Comparison of ENCODE assay signal across 10 cellular contexts in genomic region chr19:39934584-39935233, GRCh38. TPM values are rescaled to one million over a fixed set of nuclear protein-coding genes. Genes with fewer than 3 reads are reported as not detected.
DNase-seq lines count a peak whose midpoint lies in the region; ATAC-seq and TF ChIP-seq lines count a peak whose summit lies in the region.
"Had no signal": no experiment of that assay in that cellular context is flagged by ENCODE, and none has a peak within 500 bp of the region (broad histone marks: within the 10 kb centered on the region; RNA-seq: fewer than 3 reads in every experiment).

TSS of gene FCGBP (minus strand) at chr19:39934634.

- intact Hi-C loops in activated T-helper 1 cell treated with anti-CD3 and anti-CD28 coated beads, Interleukin-12 subunit alpha, Interleukin-12 subunit beta, Interleukin-2, Interleukin-4 antibody, amounts not matched to agents 30 ng/mL and 10 ng/mL and 1 ng/mL, durations not matched to agents 14 hours and 24 hours and 36 hours (cut with micrococcal nuclease): no loop called here
- intact Hi-C loops in lower lobe of right lung (cut with DNase I): no loop called here

- CTCF ChIA-PET in activated CD4-positive, alpha-beta T cell treated with anti-CD3 and anti-CD28 coated beads, Interleukin-2, amount 10 ng/mL, durations not matched to agents 7 days and 5 days (lab: Charles Lee): interaction anchor here (1.1 to 2.5 kb wide), 2 partner anchors 8 to 36 kb away, joined by 3 to 9 read pairs; partner anchors contain the start of gene PSMC4

- H3K27me3 ChIP-seq in lower lobe of right lung (ENCODE audit: low read depth) (peaks cover 17% of the 10 kb centered on the region), thoracic aorta (replicated peaks; ENCODE audit: insufficient read depth) (no peaks in the 10 kb centered on the region)

- H3K27me3 Mint-ChIP-seq in activated CD4-positive, alpha-beta T cell treated with anti-CD3 and anti-CD28 coated beads, Interleukin-2, amount 10 ng/mL, durations not matched to agents 7 days and 5 days: no peaks in the 10 kb centered on the region
- H3K27me3 Mint-ChIP-seq in activated T-helper 1 cell treated with anti-CD3 and anti-CD28 coated beads, Interleukin-12 subunit alpha, Interleukin-12 subunit beta, Interleukin-2, Interleukin-4 antibody, amounts not matched to agents 30 ng/mL and 10 ng/mL and 1 ng/mL, durations not matched to agents 14 hours and 24 hours and 36 hours (ENCODE audit: insufficient read depth): peaks cover 2% of the 10 kb centered on the region

- POLR2A ChIA-PET in activated CD4-positive, alpha-beta T cell treated with anti-CD3 and anti-CD28 coated beads, Interleukin-2, amount 10 ng/mL, durations not matched to agents 7 days and 5 days (lab: Charles Lee): no interaction called here

- no peaks in the 10 kb centered on the region for H3K36me3 ChIP-seq in lower lobe of right lung
- H3K36me3 ChIP-seq in thoracic aorta: no peaks in the 10 kb centered on the region

- peaks cover 9% of the 10 kb centered on the region for H3K36me3 Mint-ChIP-seq in activated CD4-positive, alpha-beta T cell treated with anti-CD3 and anti-CD28 coated beads, Interleukin-2, amount 10 ng/mL, durations not matched to agents 7 days and 5 days (ENCODE audit: low read depth)
- peaks cover 1% of the 10 kb centered on the region for H3K36me3 Mint-ChIP-seq in activated T-helper 1 cell treated with anti-CD3 and anti-CD28 coated beads, Interleukin-12 subunit alpha, Interleukin-12 subunit beta, Interleukin-2, Interleukin-4 antibody, amounts not matched to agents 30 ng/mL and 10 ng/mL and 1 ng/mL, durations not matched to agents 14 hours and 24 hours and 36 hours (ENCODE audit: low read depth)

- peak in 1 of 2 donors; percentile 13 for ATAC-seq in lower lobe of right lung
- no peak for ATAC-seq in thoracic aorta (ENCODE audit: insufficient number of reproducible peaks, low FRiP score, low read depth)

- H3K4me1 Mint-ChIP-seq in activated CD4-positive, alpha-beta T cell treated with anti-CD3 and anti-CD28 coated beads, Interleukin-2, amount 10 ng/mL, durations not matched to agents 7 days and 5 days: peaks cover 50% of the 10 kb centered on the region
- H3K4me1 Mint-ChIP-seq in activated T-helper 1 cell treated with anti-CD3 and anti-CD28 coated beads, Interleukin-12 subunit alpha, Interleukin-12 subunit beta, Interleukin-2, Interleukin-4 antibody, amounts not matched to agents 30 ng/mL and 10 ng/mL and 1 ng/mL, durations not matched to agents 14 hours and 24 hours and 36 hours (ENCODE audit: low read depth): peaks cover 49% of the 10 kb centered on the region

- no peak for DNase-seq in activated CD4-positive, alpha-beta T cell treated with anti-CD3 and anti-CD28 coated beads, Interleukin-2, amount 10 ng/mL, durations not matched to agents 7 days and 5 days
- DNase-seq in activated CD4-positive, alpha-beta T cell treated with anti-CD3 and anti-CD28 coated beads, Interleukin-2, amount 50 U/mL, for 4 hours: no peak
- no peak for DNase-seq in activated T-helper 1 cell treated with anti-CD3 and anti-CD28 coated beads, Interleukin-12 subunit alpha, Interleukin-12 subunit beta, Interleukin-2, Interleukin-4 antibody, amounts not matched to agents 30 ng/mL and 10 ng/mL and 1 ng/mL, durations not matched to agents 14 hours and 24 hours and 36 hours (ENCODE audit: low spot score)
- no peak for DNase-seq in lower lobe of right lung
- no peak for DNase-seq in thoracic aorta (ENCODE audit: low spot score)
- no peak for DNase-seq in effector CD4-positive, alpha-beta T cell
- DNase-seq in SKM-1 (lab: John Stamatoyannopoulos, UW; ENCODE audit: unreplicated experiment): no peak
- DNase-seq in NCI-H2107 (lab: John Stamatoyannopoulos, UW): no peak
- DNase-seq: NCI-H510A had no signal

- TF ChIP-seq CTCF in lower lobe of right lung (IDR thresholded peaks at IDR 0.05) (no peak), thoracic aorta (IDR thresholded peaks at IDR 0.05) (no peak)

- no peak within 1 kb of the TSS for H3K4me3 ChIP-seq in lower lobe of right lung
- H3K4me3 ChIP-seq in thoracic aorta: no peak within 1 kb of the TSS
- H3K4me3 ChIP-seq: SK-N-MC had no signal

- H3K9me3 ChIP-seq in lower lobe of right lung: no peaks in the 10 kb centered on the region
- H3K9me3 ChIP-seq in thoracic aorta: peaks cover under 1% of the 10 kb centered on the region

- no peaks in the 10 kb centered on the region for H3K4me1 ChIP-seq in lower lobe of right lung
- H3K4me1 ChIP-seq in thoracic aorta (ENCODE audit: control insufficient read depth in 1 of 2, low read depth in 2 of 2): peaks cover 0 to 3% of the 10 kb centered on the region in 2 donors

- H3K27ac ChIP-seq in lower lobe of right lung: no peak within 1 kb of the TSS
- no peak within 1 kb of the TSS for H3K27ac ChIP-seq in thoracic aorta
- H3K27ac ChIP-seq: SK-N-MC had no signal

- peak within 1 kb of the TSS; percentile 86 for H3K27ac Mint-ChIP-seq in activated CD4-positive, alpha-beta T cell treated with anti-CD3 and anti-CD28 coated beads, Interleukin-2, amount 10 ng/mL, durations not matched to agents 7 days and 5 days
- peak within 1 kb of the TSS; percentile 61 for H3K27ac Mint-ChIP-seq in activated T-helper 1 cell treated with anti-CD3 and anti-CD28 coated beads, Interleukin-12 subunit alpha, Interleukin-12 subunit beta, Interleukin-2, Interleukin-4 antibody, amounts not matched to agents 30 ng/mL and 10 ng/mL and 1 ng/mL, durations not matched to agents 14 hours and 24 hours and 36 hours

- H3K4me3 Mint-ChIP-seq in activated CD4-positive, alpha-beta T cell treated with anti-CD3 and anti-CD28 coated beads, Interleukin-2, amount 10 ng/mL, durations not matched to agents 7 days and 5 days: no peak within 1 kb of the TSS
- H3K4me3 Mint-ChIP-seq in activated T-helper 1 cell treated with anti-CD3 and anti-CD28 coated beads, Interleukin-12 subunit alpha, Interleukin-12 subunit beta, Interleukin-2, Interleukin-4 antibody, amounts not matched to agents 30 ng/mL and 10 ng/mL and 1 ng/mL, durations not matched to agents 14 hours and 24 hours and 36 hours: no peak within 1 kb of the TSS

- H3K9me3 Mint-ChIP-seq in activated CD4-positive, alpha-beta T cell treated with anti-CD3 and anti-CD28 coated beads, Interleukin-2, amount 10 ng/mL, durations not matched to agents 7 days and 5 days: peaks cover 9% of the 10 kb centered on the region
- peaks cover 8% of the 10 kb centered on the region for H3K9me3 Mint-ChIP-seq in activated T-helper 1 cell treated with anti-CD3 and anti-CD28 coated beads, Interleukin-12 subunit alpha, Interleukin-12 subunit beta, Interleukin-2, Interleukin-4 antibody, amounts not matched to agents 30 ng/mL and 10 ng/mL and 1 ng/mL, durations not matched to agents 14 hours and 24 hours and 36 hours

RNA-seq across cellular contexts. Expression of gene FCGBP, which starts in this region (rescaled TPM):
- total RNA-seq in activated CD4-positive, alpha-beta T cell treated with anti-CD3 and anti-CD28 coated beads, Interleukin-2, amount 10 ng/mL, durations not matched to agents 7 days and 5 days: 1 to 10 TPM; 7.1 TPM
- total RNA-seq in activated T-helper 1 cell treated with anti-CD3 and anti-CD28 coated beads, Interleukin-12 subunit alpha, Interleukin-12 subunit beta, Interleukin-2, Interleukin-4 antibody, amounts not matched to agents 30 ng/mL and 10 ng/mL and 1 ng/mL, durations not matched to agents 14 hours and 24 hours and 36 hours: 2.2 and 3.1 TPM in 2 replicates
- total RNA-seq in lower lobe of right lung (95.3 TPM), thoracic aorta (100 to 1,000 TPM; 120 to 142 TPM)

Comparison
In these comparisons a context has a peak if more than half of its experiments do, and no peak if none do; other contexts are left out.
1. RNA of gene FCGBP (total RNA-seq): 120 to 142 TPM in thoracic aorta and 95.3 TPM in lower lobe of right lung (single experiment); 7.1 TPM in activated CD4-positive, alpha-beta T cell treated with anti-CD3 and anti-CD28 coated beads, Interleukin-2, amount 10 ng/mL, durations not matched to agents 7 days and 5 days and 2.2 to 3.1 TPM in activated T-helper 1 cell treated with anti-CD3 and anti-CD28 coated beads, Interleukin-12 subunit alpha, Interleukin-12 subunit beta, Interleukin-2, Interleukin-4 antibody, amounts not matched to agents 30 ng/mL and 10 ng/mL and 1 ng/mL, durations not matched to agents 14 hours and 24 hours and 36 hours; every median in the first group is over 10 times any median in the second.